In the genomic region with DNA sequence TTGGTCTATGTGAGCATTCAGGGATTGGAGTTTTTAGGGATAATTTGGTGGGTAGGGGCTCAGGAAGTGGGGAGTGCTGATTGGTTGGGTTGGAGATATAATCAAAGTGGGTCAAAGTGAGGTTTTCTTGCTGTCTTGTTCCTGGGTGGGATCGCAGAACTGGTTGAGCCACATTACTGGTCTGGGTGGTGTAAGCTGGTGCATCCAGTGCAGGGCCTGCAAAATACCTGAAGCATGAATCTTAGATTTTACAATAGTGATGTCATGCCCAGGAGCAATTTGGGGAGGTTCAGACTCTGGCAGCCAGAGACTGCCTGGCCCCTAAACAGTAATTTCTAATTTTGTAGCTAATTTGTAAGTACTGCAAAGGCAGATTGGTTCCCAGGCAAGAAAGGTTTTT, we compare ENCODE assay signal across 17 cellular contexts.
A peak's percentile ranks its signal among the peaks of the same experiment; 100 is the strongest.
DNase-seq lines count a peak whose midpoint lies in the region; ATAC-seq, FAIRE-seq and TF ChIP-seq lines count a peak whose summit lies in the region.
"Had no signal": no experiment of that assay in that cellular context is flagged by ENCODE, and none has a peak within 500 bp of the region (broad histone marks: within the 10 kb centered on the region; RNA-seq: fewer than 3 reads in every experiment).

No MANE protein-coding gene starts in this region.

- TF ChIP-seq EP300 in gastroesophageal sphincter (IDR thresholded peaks at IDR 0.05), result no peak

- H3K4me1 ChIP-seq in keratinocyte (ENCODE audit: control insufficient read depth, extremely low read depth, insufficient read depth, low read length), result peaks cover 5% of the 10 kb centered on the region
- no peaks in the 10 kb centered on the region for H3K4me1 ChIP-seq in gastroesophageal sphincter
- H3K4me1 ChIP-seq: BLaER1 treated with 17β-estradiol and CSF1 and Interleukin-3, amounts not matched to agents 10 nM and 100 nM had no signal

- peak overlapping the region; percentile 61 for H3K4me3 Mint-ChIP-seq in type B pancreatic cell
- H3K4me3 Mint-ChIP-seq: CD8-positive, alpha-beta T cell had no signal

- no peak overlapping the region for H3K4me2 ChIP-seq in keratinocyte (ENCODE audit: control insufficient read depth, extremely low read depth, insufficient read depth, low read depth, low read length)
- H3K4me2 ChIP-seq: BLaER1 treated with 17β-estradiol and CSF1 and Interleukin-3, amounts not matched to agents 10 nM and 100 nM; KMS-11 had no signal

- H3K9me3 Mint-ChIP-seq in type B pancreatic cell, result peaks cover 17% of the 10 kb centered on the region

- H2AFZ ChIP-seq in keratinocyte (ENCODE audit: control insufficient read depth, low read length), result no peak overlapping the region

- H3K36me3 Mint-ChIP-seq in type B pancreatic cell, result peaks cover 7% of the 10 kb centered on the region
- H3K36me3 Mint-ChIP-seq: CD8-positive, alpha-beta T cell had no signal

- peak overlapping the region; percentile 99 for H3K27ac Mint-ChIP-seq in type B pancreatic cell
- H3K27ac Mint-ChIP-seq: CD8-positive, alpha-beta T cell had no signal

- no peak overlapping the region for H3K4me3 ChIP-seq in bronchial epithelial cell (ENCODE audit: low read depth, low read length)
- H3K4me3 ChIP-seq in keratinocyte (ENCODE audit: control insufficient read depth in 2 of 3, extremely low read depth in 1 of 3, insufficient read depth in 2 of 3, low read depth in 1 of 3, low read length in 3 of 3), result no peak overlapping the region
- no peak overlapping the region for H3K4me3 ChIP-seq in gastroesophageal sphincter
- H3K4me3 ChIP-seq: BLaER1 treated with 17β-estradiol and CSF1 and Interleukin-3, amounts not matched to agents 10 nM and 100 nM had no signal

- H3K27me3 ChIP-seq in bronchial epithelial cell (ENCODE audit: control insufficient read depth, insufficient read depth, low read length) (no peaks in the 10 kb centered on the region), keratinocyte (ENCODE audit: control insufficient read depth, extremely low read depth, insufficient read depth, low read length) (no peaks in the 10 kb centered on the region), gastroesophageal sphincter (no peaks in the 10 kb centered on the region)
- H3K27me3 ChIP-seq: BLaER1 treated with 17β-estradiol and CSF1 and Interleukin-3, amounts not matched to agents 10 nM and 100 nM had no signal

- no peak overlapping the region for H3K27ac ChIP-seq in keratinocyte (ENCODE audit: control insufficient read depth, insufficient read depth, low read length)
- no peak overlapping the region for H3K27ac ChIP-seq in gastroesophageal sphincter
- H3K27ac ChIP-seq: BLaER1 treated with 17β-estradiol and CSF1 and Interleukin-3, amounts not matched to agents 10 nM and 100 nM; KMS-11 had no signal

- H3K9me3 ChIP-seq in keratinocyte (ENCODE audit: control insufficient read depth, low read depth, low read length) (no peaks in the 10 kb centered on the region), gastroesophageal sphincter (no peaks in the 10 kb centered on the region)

- DNase-seq in HPDE6-E6E7 (ENCODE audit: extremely low spot score) (peak; percentile 2), bronchial epithelial cell (ENCODE audit: low read depth) (peak; percentile 67), keratinocyte (ENCODE audit: low read depth, low spot score) (peak; percentile 17), type B pancreatic cell (ENCODE audit: extremely low spot score, unreplicated experiment) (no peak)
- no peak for DNase-seq in central memory CD4-positive, alpha-beta T cell
- DNase-seq in stimulated activated CD4-positive, alpha-beta T cell treated with anti-CD3 and anti-CD28 coated beads, Interleukin-4, amount 100 ng/mL, for 4 hours, result no peak
- DNase-seq: CD8-positive, alpha-beta T cell; DMS79; H7; MV-4-11; NCI-H187; NCI-H345; NCI-H524 treated with DMSO at 0.1 percent for 48 hours had no signal

- H4K20me1 ChIP-seq in keratinocyte (ENCODE audit: control insufficient read depth, extremely low read depth, insufficient read depth, low read length), result no peaks in the 10 kb centered on the region
- H4K20me1 ChIP-seq: BLaER1 treated with 17β-estradiol and CSF1 and Interleukin-3, amounts not matched to agents 10 nM and 100 nM had no signal

- H3K36me3 ChIP-seq in bronchial epithelial cell (ENCODE audit: control insufficient read depth, insufficient read depth, low read length), result no peaks in the 10 kb centered on the region
- no peaks in the 10 kb centered on the region for H3K36me3 ChIP-seq in keratinocyte (ENCODE audit: control insufficient read depth in 2 of 2, extremely low read depth in 1 of 2, insufficient read depth in 2 of 2, low read length in 2 of 2)
- H3K36me3 ChIP-seq in gastroesophageal sphincter, result no peaks in the 10 kb centered on the region
- H3K36me3 ChIP-seq: BLaER1 treated with 17β-estradiol and CSF1 and Interleukin-3, amounts not matched to agents 10 nM and 100 nM had no signal

- no peak for TF ChIP-seq POLR2A in gastroesophageal sphincter (IDR thresholded peaks at IDR 0.05)

- TF ChIP-seq CTCF in bronchial epithelial cell (IDR thresholded peaks at IDR 0.05; ENCODE audit: insufficient read depth, low read length, severe bottlenecking) (no peak), keratinocyte (optimal IDR thresholded peaks at IDR 0.05 in 1 of 3, IDR thresholded peaks at IDR 0.05 in 1 of 3, conservative IDR thresholded peaks at IDR 0.05 in 1 of 3; ENCODE audit: extremely low read depth in 1 of 3, insufficient read depth in 2 of 3, low read length in 3 of 3) (no peak), type B pancreatic cell (conservative IDR thresholded peaks at IDR 0.05) (no peak), gastroesophageal sphincter (IDR thresholded peaks at IDR 0.05) (no peak)

- no peak for ATAC-seq in gastroesophageal sphincter
- ATAC-seq: CD8-positive, alpha-beta T cell had no signal

- WGBS in gastroesophageal sphincter (ENCODE audit: low coverage in 1 of 2), 2 donors, result 100% methylated on average over 1 of the region's 1 CpG

- H3K79me2 ChIP-seq in keratinocyte (ENCODE audit: control insufficient read depth, insufficient read depth, low read length), result no peaks in the 10 kb centered on the region

- H3K9me1 ChIP-seq in keratinocyte (ENCODE audit: control insufficient read depth, extremely low read depth, insufficient read depth, low read length), result no peaks in the 10 kb centered on the region

- FAIRE-seq in bronchial epithelial cell (lab: Jason Lieb, UNC) (no peak), keratinocyte (lab: Jason Lieb, UNC) (peak; percentile 57)
- FAIRE-seq: D721Med had no signal

- no peaks in the 10 kb centered on the region for H3K4me1 Mint-ChIP-seq in type B pancreatic cell (ENCODE audit: unreplicated experiment)

- dilution Hi-C loops in keratinocyte (cut with MboI; ENCODE audit: extremely low pct_ligation_motif_present, low sequenced_read_pairs), result no loop called here

- no peaks in the 10 kb centered on the region for H3K27me3 Mint-ChIP-seq in type B pancreatic cell

- no peak overlapping the region for H3K9ac ChIP-seq in keratinocyte (ENCODE audit: control insufficient read depth, extremely low read depth, insufficient read depth, low read length)
- H3K9ac ChIP-seq: BLaER1 treated with 17β-estradiol and CSF1 and Interleukin-3, amounts not matched to agents 10 nM and 100 nM; KMS-11 had no signal

Comparison
In these comparisons a context has a peak if more than half of its experiments do, and no peak if none do; other contexts are left out.
1. DNase-seq: peak in HPDE6-E6E7 (single experiment), bronchial epithelial cell (single experiment) and keratinocyte (single experiment); none in type B pancreatic cell (single experiment), central memory CD4-positive, alpha-beta T cell (single experiment) and stimulated activated CD4-positive, alpha-beta T cell treated with anti-CD3 and anti-CD28 coated beads, Interleukin-4, amount 100 ng/mL, for 4 hours (0 of 2).